Comparison of ENCODE assay signal across 19 cellular contexts in genomic region chr17:56893503-56893902, GRCh38. TPM values are rescaled to one million over a fixed set of nuclear protein-coding genes. Genes with fewer than 3 reads are reported as not detected.
A peak's percentile ranks its signal among the peaks of the same experiment; 100 is the strongest.
DNase-seq lines count a peak whose midpoint lies in the region; ATAC-seq, FAIRE-seq and TF ChIP-seq lines count a peak whose summit lies in the region.
"Had no signal": no experiment of that assay in that cellular context is flagged by ENCODE, and none has a peak within 500 bp of the region (broad histone marks: within the 10 kb centered on the region; RNA-seq: fewer than 3 reads in every experiment).

No MANE protein-coding gene starts in this region.

- H3K36me3 ChIP-seq in vagina: peaks cover 3 to 70% of the 10 kb centered on the region in 2 donors

- H3K27ac Mint-ChIP-seq in activated naive CD8-positive, alpha-beta T cell: peak overlapping the region; percentile 46
- H3K27ac Mint-ChIP-seq in activated naive CD8-positive, alpha-beta T cell treated with anti-CD3 and anti-CD28 coated beads for 36 hours: no peak overlapping the region
- H3K27ac Mint-ChIP-seq in activated naive CD8-positive, alpha-beta T cell treated with anti-CD3 and anti-CD28 coated beads, Interleukin-2, amount 50 U/mL, for 24 hours: no peak overlapping the region
- H3K27ac Mint-ChIP-seq: IgD-negative memory B cell had no signal

- H3K9me3 ChIP-seq in vagina: no peaks in the 10 kb centered on the region
- H3K9me3 ChIP-seq: SJSA1 had no signal

- intact Hi-C loops in vagina (cut with DNase I): no loop called here

- ATAC-seq in activated naive CD8-positive, alpha-beta T cell treated with anti-CD3 and anti-CD28 coated beads, Interleukin-2, amount 50 U/mL, for 24 hours: peak; percentile 20

- peak; percentile 9 for FAIRE-seq in HTR-8/SVneo (lab: Jason Lieb, UNC)
- FAIRE-seq: G401.6 had no signal

- no peaks in the 10 kb centered on the region for H3K27me3 ChIP-seq in vagina
- H3K27me3 ChIP-seq: BLaER1 treated with 17β-estradiol and CSF1 and Interleukin-3, amounts not matched to agents 10 nM and 100 nM; Peyer's patch; SJSA1 had no signal

- peak overlapping the region; percentile 24 for H3K27ac ChIP-seq in vagina
- H3K27ac ChIP-seq: BLaER1 treated with 17β-estradiol and CSF1 and Interleukin-3, amounts not matched to agents 10 nM and 100 nM; Peyer's patch; SJSA1 had no signal

- peaks cover 42% of the 10 kb centered on the region for H3K4me1 ChIP-seq in vagina
- H3K4me1 ChIP-seq: BLaER1 treated with 17β-estradiol and CSF1 and Interleukin-3, amounts not matched to agents 10 nM and 100 nM; SJSA1 had no signal

- peaks cover 2% of the 10 kb centered on the region for H3K4me1 Mint-ChIP-seq in activated naive CD8-positive, alpha-beta T cell (ENCODE audit: low read depth)
- H3K4me1 Mint-ChIP-seq in activated naive CD8-positive, alpha-beta T cell treated with anti-CD3 and anti-CD28 coated beads for 36 hours: peaks cover 7% of the 10 kb centered on the region
- peaks cover 2% of the 10 kb centered on the region for H3K4me1 Mint-ChIP-seq in activated naive CD8-positive, alpha-beta T cell treated with anti-CD3 and anti-CD28 coated beads, Interleukin-2, amount 50 U/mL, for 24 hours

- TF ChIP-seq CTCF in vagina (IDR thresholded peaks at IDR 0.05): no peak

- peaks cover 30% of the 10 kb centered on the region for H3K36me3 Mint-ChIP-seq in activated naive CD8-positive, alpha-beta T cell
- H3K36me3 Mint-ChIP-seq in activated naive CD8-positive, alpha-beta T cell treated with anti-CD3 and anti-CD28 coated beads for 36 hours: peaks cover 55% of the 10 kb centered on the region
- peaks cover 69% of the 10 kb centered on the region for H3K36me3 Mint-ChIP-seq in activated naive CD8-positive, alpha-beta T cell treated with anti-CD3 and anti-CD28 coated beads, Interleukin-2, amount 50 U/mL, for 24 hours (ENCODE audit: low read depth)

- no peak for TF ChIP-seq POLR2A in vagina (IDR thresholded peaks at IDR 0.05)

- no peak overlapping the region for H3K4me3 Mint-ChIP-seq in activated naive CD8-positive, alpha-beta T cell
- H3K4me3 Mint-ChIP-seq in activated naive CD8-positive, alpha-beta T cell treated with anti-CD3 and anti-CD28 coated beads for 36 hours: no peak overlapping the region
- no peak overlapping the region for H3K4me3 Mint-ChIP-seq in activated naive CD8-positive, alpha-beta T cell treated with anti-CD3 and anti-CD28 coated beads, Interleukin-2, amount 50 U/mL, for 24 hours
- H3K4me3 Mint-ChIP-seq: IgD-negative memory B cell had no signal

- H3K27me3 Mint-ChIP-seq in activated naive CD8-positive, alpha-beta T cell: no peaks in the 10 kb centered on the region
- no peaks in the 10 kb centered on the region for H3K27me3 Mint-ChIP-seq in activated naive CD8-positive, alpha-beta T cell treated with anti-CD3 and anti-CD28 coated beads for 36 hours
- H3K27me3 Mint-ChIP-seq in activated naive CD8-positive, alpha-beta T cell treated with anti-CD3 and anti-CD28 coated beads, Interleukin-2, amount 50 U/mL, for 24 hours: no peaks in the 10 kb centered on the region
- H3K27me3 Mint-ChIP-seq: IgD-negative memory B cell had no signal

- no peak for DNase-seq in activated naive CD8-positive, alpha-beta T cell treated with anti-CD3 and anti-CD28 coated beads for 36 hours
- DNase-seq in HTR-8/SVneo (ENCODE audit: insufficient read length, low spot score) (no peak), vagina (ENCODE audit: extremely low spot score in 2 of 2) (no peak), NCI-H1092 (lab: John Stamatoyannopoulos, UW) (no peak), NCI-H1436 (lab: John Stamatoyannopoulos, UW) (no peak), cerebellum (ENCODE audit: low spot score) (no peak)
- no peak for DNase-seq in activated naive CD8-positive, alpha-beta T cell treated with anti-CD3 and anti-CD28 coated beads, Interleukin-2, amount 50 U/mL, for 24 hours
- DNase-seq: DMS 273 treated with DMSO at 0.1 percent for 48 hours, DND-41, HCEC 1CT, NCI-H1105 treated with DMSO at 0.1 percent for 48 hours, NCI-H2029 treated with DMSO at 0.1 percent for 48 hours, NCI-H446 treated with DMSO at 0.1 percent for 48 hours, Peyer's patch had no signal

- no peak overlapping the region for H3K4me3 ChIP-seq in vagina
- H3K4me3 ChIP-seq: BLaER1 treated with 17β-estradiol and CSF1 and Interleukin-3, amounts not matched to agents 10 nM and 100 nM; Peyer's patch; SJSA1 had no signal

- H3K9me3 Mint-ChIP-seq in activated naive CD8-positive, alpha-beta T cell (ENCODE audit: low read depth): no peaks in the 10 kb centered on the region
- H3K9me3 Mint-ChIP-seq in activated naive CD8-positive, alpha-beta T cell treated with anti-CD3 and anti-CD28 coated beads for 36 hours: peaks cover 4% of the 10 kb centered on the region
- peaks cover 7% of the 10 kb centered on the region for H3K9me3 Mint-ChIP-seq in activated naive CD8-positive, alpha-beta T cell treated with anti-CD3 and anti-CD28 coated beads, Interleukin-2, amount 50 U/mL, for 24 hours

RNA-seq across cellular contexts. Expression of gene TRIM25, which starts 20.3 kb away (rescaled TPM):
- total RNA-seq in activated naive CD8-positive, alpha-beta T cell treated with anti-CD3 and anti-CD28 coated beads for 36 hours: 100 to 1,000 TPM; 109 to 115 TPM
- total RNA-seq in vagina (70.0 TPM), cerebellum (6.3 TPM)

RNA-seq across cellular contexts. Expression of gene DGKE, which starts 59.6 kb away (rescaled TPM):
- total RNA-seq in activated naive CD8-positive, alpha-beta T cell treated with anti-CD3 and anti-CD28 coated beads for 36 hours: 10 to 100 TPM; 25.8 to 27.1 TPM
- total RNA-seq in vagina (13.0 TPM), cerebellum (22.9 TPM)

RNA-seq across cellular contexts. Expression of gene C17orf67, which starts 59.8 kb away (rescaled TPM):
- total RNA-seq in activated naive CD8-positive, alpha-beta T cell treated with anti-CD3 and anti-CD28 coated beads for 36 hours: 1 to 10 TPM; 1.5 TPM
- total RNA-seq in vagina (2.7 TPM), cerebellum (1.5 TPM)
